Comparison of ENCODE assay signal across 28 cellular contexts in the genomic region with DNA sequence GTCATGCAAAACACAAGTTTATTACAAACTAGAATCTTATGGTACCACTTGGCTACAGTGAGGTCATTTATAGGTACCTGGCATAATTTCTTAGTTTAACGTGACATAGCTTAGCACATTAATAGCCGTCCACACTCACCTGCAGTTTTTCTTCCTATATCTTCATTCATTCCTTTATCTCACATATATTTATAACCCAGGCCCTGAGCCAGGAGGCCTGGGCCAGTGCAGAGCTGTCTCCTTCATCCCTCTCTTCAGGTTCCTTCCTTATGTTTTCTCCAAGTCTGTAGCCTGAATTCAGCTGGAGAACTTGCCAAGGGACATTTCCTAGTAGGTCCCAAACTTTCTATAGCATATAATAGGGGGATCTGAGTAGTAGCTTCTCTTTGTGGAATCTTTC.
"Had no signal": no experiment of that assay in that cellular context is flagged by ENCODE, and none has a peak within 500 bp of the region (broad histone marks: within the 10 kb centered on the region; RNA-seq: fewer than 3 reads in every experiment).

No MANE protein-coding gene starts in this region.

- H3K27ac ChIP-seq: stomach, suprapubic skin, testis, thoracic aorta, thyroid gland, tibial artery, tibial nerve, transverse colon, upper lobe of left lung, upper lobe of right lung, uterus, vagina had no signal

- H3K27me3 Mint-ChIP-seq: stimulated activated memory B cell treated with anti-CD40 and anti-IgM and Interleukin-4, amounts not matched to agents 10 μg/mL and 1 μg/mL and 100 μg/mL, for 72 hours; stimulated activated naive CD8-positive, alpha-beta T cell treated with anti-CD3 and anti-CD28 coated beads, Interleukin-15, amount 100 ng/mL, for 72 hours; type B pancreatic cell had no signal

- H3K36me3 ChIP-seq: stomach, suprapubic skin, thoracic aorta, thyroid gland, tibial artery, tibial nerve, transverse colon, upper lobe of left lung, upper lobe of right lung, uterus, vagina had no signal

- ATAC-seq: stimulated activated effector memory CD8-positive, alpha-beta T cell treated with anti-CD3 and anti-CD28 coated beads, Interleukin-12 subunit alpha, Interleukin-12 subunit beta, amount 100 ng/mL, for 72 hours; stimulated activated memory B cell treated with anti-CD40 and anti-IgM and Interleukin-4, amounts not matched to agents 10 μg/mL and 1 μg/mL and 100 μg/mL, for 72 hours; stimulated activated naive B cell treated with anti-CD40 and anti-IgM and Interleukin-4, amounts not matched to agents 10 μg/mL and 1 μg/mL and 100 μg/mL, for 72 hours; stimulated activated naive CD8-positive, alpha-beta T cell treated with anti-CD3 and anti-CD28 coated beads, Interleukin-15, amount 100 ng/mL, for 72 hours; stimulated activated naive CD8-positive, alpha-beta T cell treated with anti-CD3 and anti-CD28 coated beads, Interleukin-15, Interleukin-2, amounts not matched to agents 100 U/mL and 50 U/mL, for 24 hours; upper lobe of right lung had no signal

- H3K27ac Mint-ChIP-seq: stimulated activated effector memory CD8-positive, alpha-beta T cell treated with anti-CD3 and anti-CD28 coated beads, Interleukin-12 subunit alpha, Interleukin-12 subunit beta, amount 100 ng/mL, for 72 hours; stimulated activated memory B cell treated with anti-CD40 and anti-IgM and Interleukin-4, amounts not matched to agents 10 μg/mL and 1 μg/mL and 100 μg/mL, for 72 hours; stimulated activated naive B cell treated with anti-CD40 and anti-IgM and Interleukin-4, amounts not matched to agents 10 μg/mL and 1 μg/mL and 100 μg/mL, for 72 hours; stimulated activated naive CD8-positive, alpha-beta T cell treated with anti-CD3 and anti-CD28 coated beads, Interleukin-15, amount 100 ng/mL, for 72 hours; stimulated activated naive CD8-positive, alpha-beta T cell treated with anti-CD3 and anti-CD28 coated beads, Interleukin-15, Interleukin-2, amounts not matched to agents 100 ng/mL and 50 ng/mL, for 24 hours; type B pancreatic cell had no signal

- H3K9me3 Mint-ChIP-seq: stimulated activated effector memory CD8-positive, alpha-beta T cell treated with anti-CD3 and anti-CD28 coated beads, Interleukin-12 subunit alpha, Interleukin-12 subunit beta, amount 100 ng/mL, for 72 hours; stimulated activated memory B cell treated with anti-CD40 and anti-IgM and Interleukin-4, amounts not matched to agents 10 μg/mL and 1 μg/mL and 100 μg/mL, for 72 hours; stimulated activated naive B cell treated with anti-CD40 and anti-IgM and Interleukin-4, amounts not matched to agents 10 μg/mL and 1 μg/mL and 100 μg/mL, for 72 hours; stimulated activated naive CD8-positive, alpha-beta T cell treated with anti-CD3 and anti-CD28 coated beads, Interleukin-15, amount 100 ng/mL, for 72 hours; stimulated activated naive CD8-positive, alpha-beta T cell treated with anti-CD3 and anti-CD28 coated beads, Interleukin-15, Interleukin-2, amounts not matched to agents 100 ng/mL and 50 ng/mL, for 24 hours; type B pancreatic cell had no signal

- H3K4me1 ChIP-seq: stomach, suprapubic skin, testis, thyroid gland, tibial nerve, transverse colon, upper lobe of left lung, upper lobe of right lung, uterus, vagina had no signal

- H3K9me3 ChIP-seq: stomach, suprapubic skin, testis, thoracic aorta, thyroid gland, tibial artery, tibial nerve, transverse colon, upper lobe of left lung, upper lobe of right lung, uterus, vagina had no signal

- H3K4me3 Mint-ChIP-seq: stimulated activated effector memory CD8-positive, alpha-beta T cell treated with anti-CD3 and anti-CD28 coated beads, Interleukin-12 subunit alpha, Interleukin-12 subunit beta, amount 100 ng/mL, for 72 hours; stimulated activated memory B cell treated with anti-CD40 and anti-IgM and Interleukin-4, amounts not matched to agents 10 μg/mL and 1 μg/mL and 100 μg/mL, for 72 hours; stimulated activated naive B cell treated with anti-CD40 and anti-IgM and Interleukin-4, amounts not matched to agents 10 μg/mL and 1 μg/mL and 100 μg/mL, for 72 hours; stimulated activated naive CD8-positive, alpha-beta T cell treated with anti-CD3 and anti-CD28 coated beads, Interleukin-15, amount 100 ng/mL, for 72 hours; stimulated activated naive CD8-positive, alpha-beta T cell treated with anti-CD3 and anti-CD28 coated beads, Interleukin-15, Interleukin-2, amounts not matched to agents 100 ng/mL and 50 ng/mL, for 24 hours; type B pancreatic cell had no signal

- H3K36me3 Mint-ChIP-seq: stimulated activated effector memory CD8-positive, alpha-beta T cell treated with anti-CD3 and anti-CD28 coated beads, Interleukin-12 subunit alpha, Interleukin-12 subunit beta, amount 100 ng/mL, for 72 hours; stimulated activated memory B cell treated with anti-CD40 and anti-IgM and Interleukin-4, amounts not matched to agents 10 μg/mL and 1 μg/mL and 100 μg/mL, for 72 hours; stimulated activated naive B cell treated with anti-CD40 and anti-IgM and Interleukin-4, amounts not matched to agents 10 μg/mL and 1 μg/mL and 100 μg/mL, for 72 hours; type B pancreatic cell had no signal

- H3K27me3 ChIP-seq: stomach, suprapubic skin, testis, thyroid gland, tibial artery, tibial nerve, transverse colon, upper lobe of left lung, upper lobe of right lung, uterus, vagina had no signal

- H3K4me1 Mint-ChIP-seq: stimulated activated effector memory CD8-positive, alpha-beta T cell treated with anti-CD3 and anti-CD28 coated beads, Interleukin-12 subunit alpha, Interleukin-12 subunit beta, amount 100 ng/mL, for 72 hours; stimulated activated memory B cell treated with anti-CD40 and anti-IgM and Interleukin-4, amounts not matched to agents 10 μg/mL and 1 μg/mL and 100 μg/mL, for 72 hours; stimulated activated naive B cell treated with anti-CD40 and anti-IgM and Interleukin-4, amounts not matched to agents 10 μg/mL and 1 μg/mL and 100 μg/mL, for 72 hours; stimulated activated naive CD8-positive, alpha-beta T cell treated with anti-CD3 and anti-CD28 coated beads, Interleukin-15, amount 100 ng/mL, for 72 hours had no signal

- H3K4me3 ChIP-seq: stomach, suprapubic skin, testis, thoracic aorta, thyroid gland, tibial artery, tibial nerve, transverse colon, upper lobe of left lung, upper lobe of right lung, uterus, vagina had no signal

- DNase-seq: stimulated activated CD4-positive, alpha-beta T cell treated with anti-CD3 and anti-CD28 coated beads, Interleukin-2, amount 100 ng/mL, for 48 hours; stimulated activated CD4-positive, alpha-beta T cell treated with anti-CD3 and anti-CD28 coated beads, Interleukin-4, amount 100 ng/mL, for 1 hour; stimulated activated CD4-positive, alpha-beta T cell treated with anti-CD3 and anti-CD28 coated beads, Interleukin-4, amount 100 ng/mL, for 24 hours; stimulated activated CD4-positive, alpha-beta T cell treated with anti-CD3 and anti-CD28 coated beads, Interleukin-4, amount 100 ng/mL, for 4 hours; stimulated activated CD8-positive, alpha-beta memory T cell treated with anti-CD3 and anti-CD28 coated beads, Interleukin-4, amount 100 ng/mL, for 48 hours; stimulated activated naive B cell treated with anti-CD40 and anti-IgM and Interleukin-4, amounts not matched to agents 10 μg/mL and 1 μg/mL and 100 μg/mL, for 72 hours; stimulated activated naive CD4-positive, alpha-beta T cell; stimulated activated naive CD4-positive, alpha-beta T cell treated with Interleukin-2 at 50 U/mL for 16 hours; stimulated activated naive CD8-positive, alpha-beta T cell treated with anti-CD3 and anti-CD28 coated beads, Interleukin-15, amount 100 ng/mL, for 72 hours; stimulated activated naive CD8-positive, alpha-beta T cell treated with anti-CD3 and anti-CD28 coated beads, Interleukin-15, Interleukin-2, amounts not matched to agents 100 U/mL and 50 U/mL, for 24 hours; stomach; substantia nigra; testis; thyroid gland; tibial artery; transverse colon; trophoblast cell; upper lobe of left lung; upper lobe of right lung; uterus had no signal
